Comparison of ENCODE assay signal across 27 cellular contexts in genomic region chr16:19093631-19094541, GRCh38.
"Had no signal": no experiment of that assay in that cellular context is flagged by ENCODE, and none has a peak within 500 bp of the region (broad histone marks: within the 10 kb centered on the region; RNA-seq: fewer than 3 reads in every experiment).

No MANE protein-coding gene starts in this region.

- H3K27ac Mint-ChIP-seq: activated CD4-positive, alpha-beta memory T cell treated with anti-CD3 and anti-CD28 coated beads, Interleukin-2, amount 10 ng/mL, durations not matched to agents 7 days and 5 days; activated CD8-positive, alpha-beta memory T cell treated with anti-CD3 and anti-CD28 coated beads, Interleukin-2, amount 10 ng/mL, durations not matched to agents 7 days and 5 days; activated T-helper 2 cell treated with anti-CD3 and anti-CD28 coated beads, Interferon-gamma antibody, Interleukin-2, Interleukin-4, amounts not matched to agents 10 μg/mL and 5 μg/mL and 100 μg/mL, durations not matched to agents 14 hours and 24 hours and 36 hours; nephron progenitor cell had no signal

- H3K9me3 ChIP-seq: lower lobe of right lung, thyroid gland had no signal

- H3K4me3 Mint-ChIP-seq: activated CD4-positive, alpha-beta memory T cell treated with anti-CD3 and anti-CD28 coated beads, Interleukin-2, amount 10 ng/mL, durations not matched to agents 7 days and 5 days; activated CD8-positive, alpha-beta memory T cell treated with anti-CD3 and anti-CD28 coated beads, Interleukin-2, amount 10 ng/mL, durations not matched to agents 7 days and 5 days; activated naive CD4-positive, alpha-beta T cell treated with anti-CD3 and anti-CD28 coated beads, Interleukin-2, amount 10 ng/mL, durations not matched to agents 7 days and 5 days; activated naive CD8-positive, alpha-beta T cell treated with anti-CD3 and anti-CD28 coated beads, Interleukin-2, amount 50 U/mL, for 24 hours; nephron progenitor cell had no signal

- H3K4me3 ChIP-seq: lower lobe of right lung, thyroid gland had no signal

- DNase-seq: activated CD4-positive, alpha-beta memory T cell treated with anti-CD3 and anti-CD28 coated beads, Interleukin-2, amount 10 ng/mL, durations not matched to agents 7 days and 5 days; activated CD4-positive, alpha-beta T cell treated with anti-CD3 and anti-CD28 coated beads for 48 hours; activated CD4-positive, CD25-positive, alpha-beta regulatory T cell; activated CD8-positive, alpha-beta memory T cell treated with anti-CD3 and anti-CD28 coated beads, Interleukin-2, amount 10 ng/mL, durations not matched to agents 7 days and 5 days; activated naive CD4-positive, alpha-beta T cell treated with anti-CD3 and anti-CD28 coated beads, Interleukin-2, amount 10 ng/mL, durations not matched to agents 7 days and 5 days; activated naive CD8-positive, alpha-beta T cell treated with anti-CD3 and anti-CD28 coated beads, Interleukin-2, amount 50 U/mL, for 24 hours; anterior cingulate cortex; brain microvascular endothelial cell; central memory CD4-positive, alpha-beta T cell; foreskin keratinocyte; glutamatergic neuron; hippocampal formation; left cardiac atrium; lower lobe of right lung; nephron progenitor cell; nucleus accumbens; posterior cingulate gyrus; retina; stimulated activated CD4-positive, alpha-beta T cell treated with anti-CD3 and anti-CD28 coated beads, Interleukin-12 subunit alpha, Interleukin-12 subunit beta, amount 100 ng/mL, for 4 hours; stimulated activated CD4-positive, alpha-beta T cell treated with anti-CD3 and anti-CD28 coated beads, Interleukin-1b, Interleukin-23, amount 100 ng/mL, for 48 hours; stimulated activated CD8-positive, alpha-beta memory T cell treated with anti-CD3 and anti-CD28 coated beads, Interleukin-4, amount 100 ng/mL, for 48 hours; stimulated activated naive CD4-positive, alpha-beta T cell treated with Interleukin-2 at 50 U/mL for 16 hours; T-helper 9 cell; thyroid gland had no signal

- H3K27ac ChIP-seq: brain microvascular endothelial cell, foreskin keratinocyte, lower lobe of right lung, thyroid gland had no signal

- H3K36me3 Mint-ChIP-seq: activated naive CD4-positive, alpha-beta T cell treated with anti-CD3 and anti-CD28 coated beads, Interleukin-2, amount 10 ng/mL, durations not matched to agents 7 days and 5 days had no signal

- FAIRE-seq: colon, islet of Langerhans had no signal

- H3K4me1 ChIP-seq: lower lobe of right lung, thyroid gland had no signal

- ATAC-seq: activated CD8-positive, alpha-beta memory T cell treated with anti-CD3 and anti-CD28 coated beads, Interleukin-2, amount 10 ng/mL, durations not matched to agents 7 days and 5 days; activated naive CD8-positive, alpha-beta T cell treated with anti-CD3 and anti-CD28 coated beads, Interleukin-2, amount 50 U/mL, for 24 hours; foreskin keratinocyte; left cardiac atrium; lower lobe of right lung had no signal

- H3K36me3 ChIP-seq: brain microvascular endothelial cell, lower lobe of right lung, thyroid gland had no signal

- H3K27me3 ChIP-seq: brain microvascular endothelial cell, foreskin keratinocyte, thyroid gland had no signal
